In genomic region chr6:116667620-116668019, GRCh38 we compare ENCODE assay signal across 8 cellular contexts. TPM values are rescaled to one million over a fixed set of nuclear protein-coding genes. Genes with fewer than 3 reads are reported as not detected.
A peak's percentile ranks its signal among the peaks of the same experiment; 100 is the strongest.
DNase-seq lines count a peak whose midpoint lies in the region; ATAC-seq and TF ChIP-seq lines count a peak whose summit lies in the region.

No MANE protein-coding gene starts in this region.

- 29 to 30% methylated on average over 3 of the region's 3 CpGs for WGBS in sigmoid colon, 2 donors

- no peaks in the 10 kb centered on the region for H3K9me2 ChIP-seq in PC-3 (replicated peaks; ENCODE audit: low read length)

- DNase-seq in CD4-positive, alpha-beta memory T cell, result no peak
- no peak for DNase-seq in H7
- DNase-seq in PC-3, result no peak
- DNase-seq in epithelial cell of prostate (ENCODE audit: low read depth, low spot score), result no peak
- no peak for DNase-seq in sigmoid colon
- no peak for DNase-seq in putamen (ENCODE audit: low spot score)
- no peak for DNase-seq in C1 segment of cervical spinal cord (lab: John Stamatoyannopoulos, UW)
- DNase-seq in GM20000 (ENCODE audit: low spot score), result no peak

- peaks cover 31 to 54% (median 41%) of the 10 kb centered on the region in 4 donors for H3K4me1 Mint-ChIP-seq in CD4-positive, alpha-beta memory T cell

- CTCF ChIA-PET in CD4-positive, alpha-beta memory T cell (lab: Charles Lee; ENCODE audit: partially characterized antibody), result interaction anchor here (1.2 to 3.6 kb wide), 3 partner anchors 14 to 107 kb away, joined by 4 to 15 read pairs (median 5); partner anchors contain the start of genes KPNA5 and RWDD1
- CTCF ChIA-PET in PC-3 (lab: Charles Lee), result no interaction called here

- peak overlapping the region; percentile 96 to 100 (median 99) for H3K4me3 Mint-ChIP-seq in CD4-positive, alpha-beta memory T cell

- intact Hi-C loops in CD4-positive, alpha-beta memory T cell (cut with micrococcal nuclease), result loop anchor here (1.0 kb wide), 2 partner anchors 14 to 96 kb away; partner anchors contain the start of genes KPNA5 and RWDD1
- intact Hi-C loops in PC-3 (cut with micrococcal nuclease), result no loop called here
- intact Hi-C loops in sigmoid colon (cut with DNase I), result loop anchor here (5.0 kb wide), 1 partner anchor 95 kb away; the partner anchor contains the start of gene RWDD1

- H3K27ac Mint-ChIP-seq in CD4-positive, alpha-beta memory T cell, result peak overlapping the region; percentile 97 to 100 (median 99)

- H3K4me1 ChIP-seq in CD4-positive, alpha-beta memory T cell (ENCODE audit: insufficient read depth, low read length), result peaks cover 50% of the 10 kb centered on the region
- H3K4me1 ChIP-seq in PC-3 (ENCODE audit: insufficient read depth, low read length) (peaks cover 21% of the 10 kb centered on the region), sigmoid colon (peaks cover 0 to 35% (median 22%) of the 10 kb centered on the region in 4 donors)

- peak overlapping the region; percentile 91 to 98 for H3K4me3 ChIP-seq in CD4-positive, alpha-beta memory T cell (ENCODE audit: low read length in 2 of 2)
- peak overlapping the region; percentile 91; the same call in 1 of the 2 replicates for H3K4me3 ChIP-seq in H7 (ENCODE audit: insufficient read depth, low read depth, low read length)
- H3K4me3 ChIP-seq in PC-3 (ENCODE audit: low read length), result peak overlapping the region; percentile 100
- H3K4me3 ChIP-seq in sigmoid colon, result peak overlapping the region; percentile 71 to 93 (median 84)

- peak overlapping the region; percentile 86 for H3K4me2 ChIP-seq in PC-3 (ENCODE audit: low read length)

- no TSS peak for BruUV-seq in PC-3 (replicated peaks; lab: Mats Ljungman, UMichigan)

- H3F3A ChIP-seq in PC-3 (ENCODE audit: low read length, unreplicated experiment), result no peaks in the 10 kb centered on the region

- H3K9me3 ChIP-seq in CD4-positive, alpha-beta memory T cell (ENCODE audit: control insufficient read depth in 1 of 2, low read length in 2 of 2), result no peaks in the 10 kb centered on the region
- H3K9me3 ChIP-seq in PC-3 (ENCODE audit: low read length), result no peaks in the 10 kb centered on the region
- H3K9me3 ChIP-seq in sigmoid colon, result no peaks in the 10 kb centered on the region

- H3K36me3 Mint-ChIP-seq in CD4-positive, alpha-beta memory T cell, result peaks cover 9 to 16% of the 10 kb centered on the region in 2 donors

- no peak for ATAC-seq in PC-3

- H4K20me1 ChIP-seq in PC-3 (ENCODE audit: low read length), result no peaks in the 10 kb centered on the region

- no peak for TF ChIP-seq POLR2A in sigmoid colon (IDR thresholded peaks at IDR 0.05)

- peaks cover 2% of the 10 kb centered on the region in 2 donors for H3K27me3 Mint-ChIP-seq in CD4-positive, alpha-beta memory T cell

- peak overlapping the region; percentile 94 for H3K9ac ChIP-seq in PC-3 (ENCODE audit: low read length)

- POLR2A ChIA-PET in CD4-positive, alpha-beta memory T cell (lab: Charles Lee; ENCODE audit: partially characterized antibody), result interaction anchor here (0.7 to 5.3 kb wide), 4 partner anchors 13 to 96 kb away, joined by 3 to 43 read pairs (median 8); partner anchors contain the start of genes KPNA5, RSPH4A and RWDD1
- POLR2A ChIA-PET in PC-3 (lab: Charles Lee; ENCODE audit: unreplicated experiment), result no interaction called here

- no peaks in the 10 kb centered on the region for H3K36me3 ChIP-seq in CD4-positive, alpha-beta memory T cell (ENCODE audit: insufficient read depth, low read length)
- H3K36me3 ChIP-seq in H7 (replicated peaks; ENCODE audit: control insufficient read depth, insufficient read depth, low read length), result no peaks in the 10 kb centered on the region
- no peaks in the 10 kb centered on the region for H3K36me3 ChIP-seq in PC-3 (ENCODE audit: low read depth, low read length)
- H3K36me3 ChIP-seq in sigmoid colon, result no peaks in the 10 kb centered on the region

- H3K9me3 Mint-ChIP-seq in CD4-positive, alpha-beta memory T cell, result no peaks in the 10 kb centered on the region

- H3K27me3 ChIP-seq in CD4-positive, alpha-beta memory T cell (ENCODE audit: insufficient read depth, low read length), result no peaks in the 10 kb centered on the region
- H3K27me3 ChIP-seq in H7 (ENCODE audit: control insufficient read depth, insufficient read depth, low read length) (no peaks in the 10 kb centered on the region), PC-3 (ENCODE audit: low read length) (no peaks in the 10 kb centered on the region), sigmoid colon (no peaks in the 10 kb centered on the region)

- H3K27ac ChIP-seq in CD4-positive, alpha-beta memory T cell (ENCODE audit: low read depth, low read length), result peak overlapping the region; percentile 91
- no peak overlapping the region for H3K27ac ChIP-seq in PC-3 (ENCODE audit: low read length)
- peak overlapping the region; percentile 88 for H3K27ac ChIP-seq in epithelial cell of prostate
- peak overlapping the region in 1 of 4 donors; percentile 87 for H3K27ac ChIP-seq in sigmoid colon

- no peak for TF ChIP-seq EP300 in sigmoid colon (IDR thresholded peaks at IDR 0.05)

- peak overlapping the region; percentile 99; the same call in 1 of the 2 replicates for H2AFZ ChIP-seq in PC-3 (ENCODE audit: low read length)

- TF ChIP-seq CTCF in PC-3 (conservative IDR thresholded peaks at IDR 0.05; ENCODE audit: low read depth, low read length) (no peak), sigmoid colon (IDR thresholded peaks at IDR 0.05) (no peak), GM20000 (IDR thresholded peaks at IDR 0.05; ENCODE audit: extremely low read depth, missing control alignments) (no peak)

- H3K79me2 ChIP-seq in PC-3 (ENCODE audit: low read length), result peaks cover 59% of the 10 kb centered on the region

RNA-seq across cellular contexts. Expression of gene ZUP1, which starts 0.9 kb away (rescaled TPM):
- total RNA-seq in CD4-positive, alpha-beta memory T cell, result 10 to 100 TPM; 13.4 to 13.9 TPM
- 1 to 10 TPM; 5.7 to 5.9 TPM for polyA plus RNA-seq in CD4-positive, alpha-beta memory T cell
- total RNA-seq in H7 (2014; rRNA removed; shearing (Covaris generic)), result 18.9 and 24.2 TPM in 2 replicates
- total RNA-seq in PC-3 (2014; rRNA removed), result 2.7 and 6.3 TPM in 2 replicates
- total RNA-seq in sigmoid colon, result 10 to 100 TPM in 1 of 4 donors, 1 to 10 TPM in 3; 6.5 to 10.5 (median 8.6) TPM
- polyA plus RNA-seq in sigmoid colon, result 1 to 10 TPM; 1.8 to 7.9 (median 7.6) TPM

RNA-seq across cellular contexts. Expression of gene KPNA5, which starts 13.4 kb away (rescaled TPM):
- 10 to 100 TPM; 60.7 to 61.8 TPM for total RNA-seq in CD4-positive, alpha-beta memory T cell
- 1 to 10 TPM; 8.5 to 9.0 TPM for polyA plus RNA-seq in CD4-positive, alpha-beta memory T cell
- 8.6 and 15.5 TPM in 2 replicates for total RNA-seq in H7 (2014; rRNA removed; shearing (Covaris generic))
- 4.9 and 5.5 TPM in 2 replicates for total RNA-seq in PC-3 (2014; rRNA removed)
- total RNA-seq in sigmoid colon, result 10 to 100 TPM; 13.0 to 22.4 (median 15.1) TPM
- 1 to 10 TPM in 2 of 3 donors, under 1 TPM in 1; 0.60 to 2.6 (median 1.2) TPM for polyA plus RNA-seq in sigmoid colon

RNA-seq across cellular contexts. Expression of gene RSPH4A, which starts 51.3 kb away (rescaled TPM):
- under 1 TPM; 0.39 to 0.44 TPM for total RNA-seq in CD4-positive, alpha-beta memory T cell
- not detected for polyA plus RNA-seq in CD4-positive, alpha-beta memory T cell
- 0.03 TPM in 1 of 2 replicates, not detected in the other for total RNA-seq in H7 (2014; rRNA removed; shearing (Covaris generic))
- 0.04 TPM in 1 of 2 replicates, not detected in the other for total RNA-seq in PC-3 (2014; rRNA removed)
- total RNA-seq in sigmoid colon, result 1 to 10 TPM in 2 of 4 donors, under 1 TPM in 2; under 0.01 to 1.1 (median 0.71) TPM
- under 1 TPM in 1 of 3 donors, not detected in 2; 0.19 TPM for polyA plus RNA-seq in sigmoid colon
